In genomic region chr7:2971914-2972530, GRCh38 we compare ENCODE assay signal across 11 cellular contexts.
DNase-seq lines count a peak whose midpoint lies in the region; ATAC-seq, FAIRE-seq and TF ChIP-seq lines count a peak whose summit lies in the region.
"Had no signal": no experiment of that assay in that cellular context is flagged by ENCODE, and none has a peak within 500 bp of the region (broad histone marks: within the 10 kb centered on the region; RNA-seq: fewer than 3 reads in every experiment).

No MANE protein-coding gene starts in this region.

- ATAC-seq in activated CD4-positive, alpha-beta T cell treated with anti-CD3 and anti-CD28 coated beads for 36 hours: no peak
- peak; percentile 93 for ATAC-seq in GM21786 (IDR thresholded peaks at IDR 0.05; ENCODE audit: unreplicated experiment)
- ATAC-seq: activated naive CD4-positive, alpha-beta T cell treated with anti-CD3 and anti-CD28 coated beads, Interleukin-2, amount 50 U/mL, for 72 hours had no signal

- peaks cover 24% of the 10 kb centered on the region for H3K4me1 Mint-ChIP-seq in activated CD4-positive, alpha-beta T cell treated with anti-CD3 and anti-CD28 coated beads for 36 hours

- no peaks in the 10 kb centered on the region for H3K9me3 ChIP-seq in sigmoid colon

- TF ChIP-seq POLR2A in NB4 (IDR thresholded peaks at IDR 0.05; ENCODE audit: extremely low read depth, insufficient read length) (no peak), sigmoid colon (IDR thresholded peaks at IDR 0.05) (no peak)

- no peaks in the 10 kb centered on the region for H3K27me3 Mint-ChIP-seq in activated CD4-positive, alpha-beta T cell treated with anti-CD3 and anti-CD28 coated beads for 36 hours

- H3K4me3 ChIP-seq in NB4 (ENCODE audit: low read depth, low read length) (no peak overlapping the region), sigmoid colon (no peak overlapping the region)
- H3K4me3 ChIP-seq: esophagus squamous epithelium had no signal

- FAIRE-seq in D721Med (lab: Jason Lieb, UNC): no peak

- intact Hi-C loops in activated CD4-positive, alpha-beta T cell treated with anti-CD3 and anti-CD28 coated beads for 36 hours (cut with DNase I, micrococcal nuclease): no loop called here
- intact Hi-C loops in sigmoid colon (cut with DNase I): no loop called here

- H3K4me1 ChIP-seq in sigmoid colon: no peaks in the 10 kb centered on the region
- H3K4me1 ChIP-seq: esophagus squamous epithelium had no signal

- DNase-seq in activated CD4-positive, alpha-beta T cell treated with anti-CD3 and anti-CD28 coated beads for 36 hours: no peak
- DNase-seq in activated CD4-positive, alpha-beta T cell treated with anti-CD3 and anti-CD28 coated beads for 48 hours: no peak
- peak; percentile 33 for DNase-seq in NB4 (ENCODE audit: low read depth)
- peak; percentile 26 for DNase-seq in sigmoid colon
- no peak for DNase-seq in NCI-H2227 (lab: John Stamatoyannopoulos, UW; ENCODE audit: unreplicated experiment)
- DNase-seq in D721Med (ENCODE audit: insufficient read length, low spot score): no peak
- DNase-seq in retina: no peak
- DNase-seq: esophagus squamous epithelium, midbrain had no signal

- no peak for TF ChIP-seq EP300 in sigmoid colon (IDR thresholded peaks at IDR 0.05)

- no peak overlapping the region for H3K4me3 Mint-ChIP-seq in activated CD4-positive, alpha-beta T cell treated with anti-CD3 and anti-CD28 coated beads for 36 hours

- peaks cover 36% of the 10 kb centered on the region for H3K36me3 Mint-ChIP-seq in activated CD4-positive, alpha-beta T cell treated with anti-CD3 and anti-CD28 coated beads for 36 hours (ENCODE audit: low read depth)

- H3K27ac ChIP-seq in sigmoid colon: no peak overlapping the region
- H3K27ac ChIP-seq: esophagus squamous epithelium had no signal

- H3K27ac Mint-ChIP-seq in activated CD4-positive, alpha-beta T cell treated with anti-CD3 and anti-CD28 coated beads for 36 hours: peak overlapping the region; percentile 72

- WGBS in sigmoid colon, 2 donors: 69 to 86% methylated on average over 5 of the region's 5 CpGs

- CTCF ChIA-PET in activated CD4-positive, alpha-beta T cell treated with anti-CD3 and anti-CD28 coated beads for 36 hours (lab: Charles Lee): interaction anchor here (0.6 kb wide), 1 partner anchor 37 kb away, joined by 5 read pairs; no protein-coding TSS in a partner anchor

- H3K36me3 ChIP-seq in sigmoid colon: no peaks in the 10 kb centered on the region
- H3K36me3 ChIP-seq: esophagus squamous epithelium had no signal

- no peak for TF ChIP-seq CTCF in NB4 (IDR thresholded peaks at IDR 0.05; ENCODE audit: low read depth, low read length)
- TF ChIP-seq CTCF in sigmoid colon (IDR thresholded peaks at IDR 0.05): no peak
- no peak for TF ChIP-seq CTCF in D721Med (IDR thresholded peaks at IDR 0.05; ENCODE audit: insufficient read depth, missing control alignments)

- H3K9me3 Mint-ChIP-seq in activated CD4-positive, alpha-beta T cell treated with anti-CD3 and anti-CD28 coated beads for 36 hours (ENCODE audit: low read depth): peaks cover 4% of the 10 kb centered on the region

- POLR2A ChIA-PET in activated CD4-positive, alpha-beta T cell treated with anti-CD3 and anti-CD28 coated beads for 36 hours (lab: Charles Lee): no interaction called here

- no peaks in the 10 kb centered on the region for H3K27me3 ChIP-seq in sigmoid colon

Comparison
In these comparisons a context has a peak if more than half of its experiments do, and no peak if none do; other contexts are left out.
1. DNase-seq: peak in NB4 (single experiment) and sigmoid colon (single experiment); none in activated CD4-positive, alpha-beta T cell treated with anti-CD3 and anti-CD28 coated beads for 36 hours (single experiment), activated CD4-positive, alpha-beta T cell treated with anti-CD3 and anti-CD28 coated beads for 48 hours (single experiment), NCI-H2227 (single experiment), D721Med (single experiment) and retina (single experiment).